In genomic region chr3:127578168-127578567, GRCh38 we compare ENCODE assay signal across 1 cellular context.
A peak's percentile ranks its signal among the peaks of the same experiment; 100 is the strongest.
TF ChIP-seq lines count a peak whose summit lies in the region.

No MANE protein-coding gene starts in this region.

TF ChIP-seq in HepG2, 621 proteins besides CTCF, POLR2A, EP300 and RAD21:
- no peak for TF ChIP-seq ZNF335 (CRISPR knock-in tag; IDR thresholded peaks at IDR 0.05)
- peak; percentile 92 for TF ChIP-seq ZNF768 (CRISPR knock-in tag; IDR thresholded peaks at IDR 0.05)
- no peak for TF ChIP-seq CCAR2 (optimal IDR thresholded peaks at IDR 0.05; ENCODE audit: low read depth, low read length)
- no peak for TF ChIP-seq HOXA9 (CRISPR knock-in tag; IDR thresholded peaks at IDR 0.05; ENCODE audit: borderline replicate concordance)
- TF ChIP-seq, protein P1, sequence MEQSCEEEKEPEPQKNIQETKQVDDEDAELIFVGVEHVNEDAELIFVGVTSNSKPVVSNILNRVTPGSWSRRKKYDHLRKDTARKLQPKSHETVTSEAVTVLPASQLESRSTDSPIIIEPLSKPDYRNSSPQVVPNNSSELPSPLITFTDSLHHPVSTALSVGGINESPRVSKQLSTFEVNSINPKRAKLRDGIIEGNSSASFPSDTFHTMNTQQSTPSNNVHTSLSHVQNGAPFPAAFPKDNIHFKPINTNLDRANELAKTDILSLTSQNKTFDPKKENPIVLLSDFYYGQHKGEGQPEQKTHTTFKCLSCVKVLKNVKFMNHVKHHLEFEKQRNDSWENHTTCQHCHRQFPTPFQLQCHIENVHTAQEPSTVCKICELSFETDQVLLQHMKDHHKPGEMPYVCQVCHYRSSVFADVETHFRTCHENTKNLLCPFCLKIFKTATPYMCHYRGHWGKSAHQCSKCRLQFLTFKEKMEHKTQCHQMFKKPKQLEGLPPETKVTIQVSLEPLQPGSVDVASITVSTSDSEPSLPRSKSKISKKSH (CRISPR knock-in tag; IDR thresholded peaks at IDR 0.05; ENCODE audit: borderline replicate concordance) = no peak
